In genomic region chr17:42512246-42512645, GRCh38 we compare ENCODE assay signal across 11 cellular contexts. TPM values are rescaled to one million over a fixed set of nuclear protein-coding genes. Genes with fewer than 3 reads are reported as not detected.
DNase-seq lines count a peak whose midpoint lies in the region; ATAC-seq and TF ChIP-seq lines count a peak whose summit lies in the region.
"Had no signal": no experiment of that assay in that cellular context is flagged by ENCODE, and none has a peak within 500 bp of the region (broad histone marks: within the 10 kb centered on the region; RNA-seq: fewer than 3 reads in every experiment).

No MANE protein-coding gene starts in this region.

- no peak for TF ChIP-seq CTCF in WTC11 (IDR thresholded peaks at IDR 0.05)
- no peak for TF ChIP-seq CTCF in spleen (IDR thresholded peaks at IDR 0.05 in 8 of 11, conservative IDR thresholded peaks at IDR 0.05 in 3 of 11)
- TF ChIP-seq CTCF in osteocyte (IDR thresholded peaks at IDR 0.05) = no peak

- no peak overlapping the region for H3K4me3 Mint-ChIP-seq in WTC11
- H3K4me3 Mint-ChIP-seq in osteocyte (ENCODE audit: unreplicated experiment) = no peak overlapping the region
- H3K4me3 Mint-ChIP-seq: activated CD4-positive, alpha-beta T cell treated with anti-CD3 and anti-CD28 coated beads, Interleukin-2, amount 10 ng/mL, durations not matched to agents 24 days and 14 days; activated T-helper 1 cell treated with anti-CD3 and anti-CD28 coated beads, Interleukin-12 subunit alpha, Interleukin-12 subunit beta, Interleukin-2, Interleukin-4 antibody, amounts not matched to agents 30 ng/mL and 10 ng/mL and 1 ng/mL, durations not matched to agents 14 hours and 24 hours and 36 hours; brain; T-cell had no signal

- H3K9me3 Mint-ChIP-seq in WTC11 (no peaks in the 10 kb centered on the region), osteocyte (ENCODE audit: unreplicated experiment) (no peaks in the 10 kb centered on the region)
- H3K9me3 Mint-ChIP-seq: activated CD4-positive, alpha-beta T cell treated with anti-CD3 and anti-CD28 coated beads, Interleukin-2, amount 10 ng/mL, durations not matched to agents 24 days and 14 days; activated T-helper 1 cell treated with anti-CD3 and anti-CD28 coated beads, Interleukin-12 subunit alpha, Interleukin-12 subunit beta, Interleukin-2, Interleukin-4 antibody, amounts not matched to agents 30 ng/mL and 10 ng/mL and 1 ng/mL, durations not matched to agents 14 hours and 24 hours and 36 hours; brain; T-cell had no signal

- H3K27me3 Mint-ChIP-seq in WTC11 (ENCODE audit: low read depth) (no peaks in the 10 kb centered on the region; the same call in 1 of the 2 replicates), osteocyte (ENCODE audit: unreplicated experiment) (no peaks in the 10 kb centered on the region)
- H3K27me3 Mint-ChIP-seq: activated CD4-positive, alpha-beta T cell treated with anti-CD3 and anti-CD28 coated beads, Interleukin-2, amount 10 ng/mL, durations not matched to agents 24 days and 14 days; brain; T-cell had no signal

- peak overlapping the region; percentile 81 for H3K27ac ChIP-seq in right cardiac atrium (ENCODE audit: low read length)
- H3K27ac ChIP-seq in spleen = peak overlapping the region in 7 of 8 donors; percentile 34 to 60 (median 44)

- 56% methylated on average over 9 of the region's 9 CpGs for whole genome bisulfite sequencing in right cardiac atrium
- WGBS in spleen, 5 donors = 74 to 90% (median 79%) methylated on average over 9 of the region's 9 CpGs

- H3K36me3 Mint-ChIP-seq in WTC11 (peaks cover 15% of the 10 kb centered on the region), osteocyte (ENCODE audit: unreplicated experiment) (peaks cover 25% of the 10 kb centered on the region)

- H3K4me1 Mint-ChIP-seq in WTC11 (no peaks in the 10 kb centered on the region), osteocyte (ENCODE audit: unreplicated experiment) (peaks cover 19% of the 10 kb centered on the region)

- H3K4me1 ChIP-seq in right cardiac atrium (ENCODE audit: control insufficient read depth, insufficient read depth, low read length) = peaks cover 20% of the 10 kb centered on the region
- H3K4me1 ChIP-seq in spleen = peaks cover 2 to 43% (median 23%) of the 10 kb centered on the region in 6 donors

- H3K36me3 ChIP-seq in spleen = peaks cover 0 to 96% (median 39%) of the 10 kb centered on the region in 6 donors

- TF ChIP-seq POLR2A in spleen (IDR thresholded peaks at IDR 0.05) = no peak

- intact Hi-C loops in right cardiac atrium (cut with DNase I) (loop anchor here in 3 of 4 donors (10.0 kb wide), 2 partner anchors 87 to 187 kb away; partner anchors contain the start of gene CAVIN1 (in 2 of the 3)), spleen (cut with DNase I; ENCODE audit: low total_unique reads) (loop anchor here (10.0 kb wide), 1 partner anchor 47 kb away; no protein-coding TSS in a partner anchor)

- H3K27me3 ChIP-seq in right cardiac atrium (ENCODE audit: control insufficient read depth, insufficient read depth) (no peaks in the 10 kb centered on the region), spleen (replicated peaks in 1 of 7) (no peaks in the 10 kb centered on the region)

- no peak for DNase-seq in WTC11 (ENCODE audit: low spot score)
- DNase-seq in right cardiac atrium = peak in 1 of 3 donors; percentile 60
- DNase-seq in spleen = no peak
- no peak for DNase-seq in cerebellum (ENCODE audit: low spot score)
- no peak for DNase-seq in osteocyte (ENCODE audit: extremely low spot score, unreplicated experiment)
- DNase-seq: activated CD4-positive, alpha-beta T cell treated with anti-CD3 and anti-CD28 coated beads, Interleukin-2, amount 10 ng/mL, durations not matched to agents 24 days and 14 days; NCI-H2227 treated with DMSO at 0.1 percent for 48 hours; T-cell had no signal

- no peaks in the 10 kb centered on the region for H3K9me3 ChIP-seq in right cardiac atrium (ENCODE audit: control insufficient read depth, low read length)
- H3K9me3 ChIP-seq in spleen = no peaks in the 10 kb centered on the region

- peak overlapping the region; percentile 4; the same call in 1 of the 2 replicates for H3K27ac Mint-ChIP-seq in WTC11
- H3K27ac Mint-ChIP-seq in osteocyte (ENCODE audit: unreplicated experiment) = no peak overlapping the region
- H3K27ac Mint-ChIP-seq: activated CD4-positive, alpha-beta T cell treated with anti-CD3 and anti-CD28 coated beads, Interleukin-2, amount 10 ng/mL, durations not matched to agents 24 days and 14 days; activated T-helper 1 cell treated with anti-CD3 and anti-CD28 coated beads, Interleukin-12 subunit alpha, Interleukin-12 subunit beta, Interleukin-2, Interleukin-4 antibody, amounts not matched to agents 30 ng/mL and 10 ng/mL and 1 ng/mL, durations not matched to agents 14 hours and 24 hours and 36 hours; T-cell had no signal

- no peak overlapping the region for H3K4me3 ChIP-seq in right cardiac atrium (ENCODE audit: low read length)
- no peak overlapping the region for H3K4me3 ChIP-seq in spleen

- CTCF ChIA-PET in WTC11 (lab: Charles Lee) = interaction anchor here (0.7 to 5.9 kb wide), 4 partner anchors 15 to 290 kb away, joined by 3 to 34 read pairs (median 4); partner anchors contain the start of gene TUBG1

- ATAC-seq in WTC11 (no peak), right cardiac atrium (no peak), HG03097 (IDR thresholded peaks at IDR 0.05; ENCODE audit: low FRiP score, unreplicated experiment) (no peak)
- ATAC-seq: T-cell had no signal

- POLR2A ChIA-PET in WTC11 (lab: Charles Lee) = no interaction called here

TF ChIP-seq in WTC11, 78 proteins besides CTCF, POLR2A, EP300 and RAD21 (continues in another document):
- no peak for TF ChIP-seq AFF4 (CRISPR knock-in tag; IDR thresholded peaks at IDR 0.05; ENCODE audit: borderline replicate concordance)
- no peak for TF ChIP-seq SOX15 (CRISPR knock-in tag; IDR thresholded peaks at IDR 0.05)
- TF ChIP-seq PREB (CRISPR knock-in tag; IDR thresholded peaks at IDR 0.05; ENCODE audit: borderline replicate concordance) = no peak
- TF ChIP-seq FOXJ3 (CRISPR knock-in tag; IDR thresholded peaks at IDR 0.05; ENCODE audit: borderline replicate concordance) = no peak
- TF ChIP-seq CREM (CRISPR knock-in tag; IDR thresholded peaks at IDR 0.05) = no peak

RNA-seq across cellular contexts. Expression of gene NAGLU, which starts 23.8 kb away (rescaled TPM):
- total RNA-seq in WTC11 (2021) (28.9 to 39.3 TPM (median 30.4 TPM) in 3 replicates), right cardiac atrium (10 to 100 TPM; 11.3 to 18.8 (median 15.0) TPM), spleen (10 to 100 TPM; 32.5 to 61.0 (median 48.9) TPM), cerebellum (8.8 TPM), osteocyte (86.5 and 96.6 TPM in 2 replicates)
- polyA plus RNA-seq in right cardiac atrium (13.7 TPM), spleen (10 to 100 TPM; 27.3 to 55.2 (median 49.8) TPM)

RNA-seq across cellular contexts. Expression of gene HSD17B1, which starts 40.5 kb away (rescaled TPM):
- total RNA-seq in WTC11 (2021) = 1.5 to 1.6 TPM (median 1.5 TPM) in 3 replicates
- total RNA-seq in right cardiac atrium = 1 to 10 TPM; 1.2 to 1.6 (median 1.4) TPM
- 2.5 TPM for polyA plus RNA-seq in right cardiac atrium
- 1 to 10 TPM in 2 of 7 donors, under 1 TPM in 5; 0.54 to 1.6 (median 0.79) TPM for total RNA-seq in spleen
- polyA plus RNA-seq in spleen = 1 to 10 TPM; 2.9 to 5.5 (median 3.5) TPM
- 1.8 TPM for total RNA-seq in cerebellum
- 1.2 and 1.4 TPM in 2 replicates for total RNA-seq in osteocyte

RNA-seq across cellular contexts. Expression of gene COASY, which starts 49.7 kb away (rescaled TPM):
- total RNA-seq in WTC11 (2021) (106 to 131 TPM (median 113 TPM) in 3 replicates), right cardiac atrium (10 to 100 TPM; 32.4 to 45.5 (median 40.0) TPM), spleen (10 to 100 TPM; 32.5 to 68.6 (median 66.5) TPM), cerebellum (5.6 TPM), osteocyte (51.7 and 62.7 TPM in 2 replicates)
- polyA plus RNA-seq in right cardiac atrium (30.2 TPM), spleen (100 to 1,000 TPM in 1 of 3 donors, 10 to 100 TPM in 2; 50.0 to 104 (median 80.6) TPM)

RNA-seq across cellular contexts. Expression of gene ATP6V0A1, which starts 53.6 kb away (rescaled TPM):
- total RNA-seq in WTC11 (2021) = 49.7 to 55.2 TPM (median 50.9 TPM) in 3 replicates
- 10 to 100 TPM; 42.1 to 57.7 (median 48.8) TPM for total RNA-seq in right cardiac atrium
- 33.4 TPM for polyA plus RNA-seq in right cardiac atrium
- total RNA-seq in spleen = 100 to 1,000 TPM in 5 of 7 donors, 10 to 100 TPM in 2; 87.4 to 140 (median 126) TPM
- 10 to 100 TPM; 23.0 to 74.0 (median 50.7) TPM for polyA plus RNA-seq in spleen
- total RNA-seq in cerebellum = 210 TPM
- total RNA-seq in osteocyte = 63.2 and 67.1 TPM in 2 replicates

RNA-seq across cellular contexts. Expression of gene MLX, which starts 54.7 kb away (rescaled TPM):
- total RNA-seq in WTC11 (2021) (26.9 to 34.9 TPM (median 30.1 TPM) in 3 replicates), right cardiac atrium (10 to 100 TPM; 46.9 to 63.8 (median 54.2) TPM), spleen (10 to 100 TPM; 43.0 to 64.4 (median 55.8) TPM), cerebellum (21.6 TPM), osteocyte (34.6 and 35.8 TPM in 2 replicates)
- polyA plus RNA-seq in right cardiac atrium (65.0 TPM), spleen (10 to 100 TPM; 33.0 to 39.1 (median 33.2) TPM)
